In the genomic region with DNA sequence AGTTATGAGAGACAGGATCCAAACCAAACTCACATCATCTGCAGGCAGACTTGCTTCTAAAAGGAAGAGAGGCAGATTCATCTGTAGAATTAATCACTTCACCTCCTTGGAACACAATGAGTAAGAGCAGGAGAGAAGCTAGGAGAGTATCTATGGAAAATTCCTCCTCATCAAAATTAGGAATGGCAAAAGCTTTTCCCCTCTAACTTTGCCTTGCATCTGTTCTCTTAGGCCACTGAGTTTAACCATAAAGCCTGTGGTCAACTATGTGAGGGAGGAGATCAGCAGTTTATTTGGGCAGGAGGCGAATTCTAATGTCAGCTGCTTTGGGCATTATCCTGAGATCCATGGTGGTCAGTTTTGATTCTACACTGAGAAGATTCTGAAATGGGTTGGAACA, we compare ENCODE assay signal across 8 cellular contexts.
"Had no signal": no experiment of that assay in that cellular context is flagged by ENCODE, and none has a peak within 500 bp of the region (broad histone marks: within the 10 kb centered on the region; RNA-seq: fewer than 3 reads in every experiment).

No MANE protein-coding gene starts in this region.

- H3K4me3 ChIP-seq: GM23248, HAP-1 had no signal

- H3K4me1 Mint-ChIP-seq: IgD-negative memory B cell had no signal

- H2AFZ ChIP-seq: GM23248 had no signal

- H3K27ac Mint-ChIP-seq: HFFc6, IgD-negative memory B cell had no signal

- H3K9me3 Mint-ChIP-seq: HFFc6, IgD-negative memory B cell had no signal

- H3K9ac ChIP-seq: GM23248 had no signal

- H3K27ac ChIP-seq: GM23248, HL-60 had no signal

- H3K36me3 Mint-ChIP-seq: IgD-negative memory B cell had no signal

- H3K27me3 Mint-ChIP-seq: IgD-negative memory B cell had no signal

- H3K4me3 Mint-ChIP-seq: HFFc6, IgD-negative memory B cell had no signal

- DNase-seq: GM23248, GOT3, H7, HFFc6 had no signal

- H3K9me3 ChIP-seq: HAP-1 had no signal

- H3K4me1 ChIP-seq: HAP-1 had no signal

- FAIRE-seq: HepG2 had no signal

- H3K36me3 ChIP-seq: HAP-1 had no signal
